In genomic region chr2:105037572-105038382, GRCh38 we compare ENCODE assay signal across 8 cellular contexts. TPM values are rescaled to one million over a fixed set of nuclear protein-coding genes. Genes with fewer than 3 reads are reported as not detected.
DNase-seq lines count a peak whose midpoint lies in the region; ATAC-seq and TF ChIP-seq lines count a peak whose summit lies in the region.

Gene MRPS9 (plus strand): TSS chr2:105038069. CDS start chr2:105038093, 24 bp downstream.

- peak within 1 kb of the TSS; percentile 87 for H3K4me2 ChIP-seq in PC-9

- POLR2A ChIA-PET in PC-9 (lab: Charles Lee; ENCODE audit: unreplicated experiment), result interaction anchor here (0.6 to 0.7 kb wide), 5 partner anchors 37 to 1704 kb away, joined by 3 to 4 read pairs (median 3); partner anchors contain the start of gene FHL2

- ATAC-seq in GM21619 (IDR thresholded peaks at IDR 0.05; ENCODE audit: unreplicated experiment), result peak; percentile 99

- no TSS peak for BruUV-seq in PC-9 (replicated peaks; lab: Mats Ljungman, UMichigan)

- H3K4me1 ChIP-seq in PC-9 (replicated peaks; ENCODE audit: insufficient read depth) (no peaks in the 10 kb centered on the region; the same call in 1 of the 2 replicates), mucosa of rectum (ENCODE audit: control insufficient read depth in 2 of 2, insufficient read depth in 2 of 2, low read length in 2 of 2) (peaks cover 4 to 5% of the 10 kb centered on the region in 2 donors)

- H2AFZ ChIP-seq in PC-9, result peak within 1 kb of the TSS; percentile 92

- peak within 1 kb of the TSS; percentile 77 for H3K4me3 ChIP-seq in Jurkat, Clone E6-1 (ENCODE audit: low read length)
- H3K4me3 ChIP-seq in PC-9 (peak within 1 kb of the TSS; percentile 74), epithelial cell of proximal tubule (ENCODE audit: low read depth, low read length) (peak within 1 kb of the TSS; percentile 90), mucosa of rectum (ENCODE audit: low read length in 2 of 2) (peak within 1 kb of the TSS; percentile 82 to 98)

- peaks cover 20% of the 10 kb centered on the region; the same call in 1 of the 2 replicates for H3K79me2 ChIP-seq in PC-9 (ENCODE audit: low read depth)

- no peaks in the 10 kb centered on the region for H3K36me3 ChIP-seq in PC-9 (ENCODE audit: low read depth)
- no peaks in the 10 kb centered on the region for H3K36me3 ChIP-seq in mucosa of rectum (ENCODE audit: control insufficient read depth in 2 of 2, insufficient read depth in 2 of 2, low read length in 2 of 2)

- peak; percentile 95 for DNase-seq in DMS153 (lab: John Stamatoyannopoulos, UW)
- DNase-seq in Jurkat, Clone E6-1 (ENCODE audit: low read depth, low spot score), result peak; percentile 95
- DNase-seq in PC-9, result peak; percentile 93 to 96
- peak; percentile 98 for DNase-seq in activated T-cell treated with anti-CD3 and anti-CD28 coated beads, Interleukin-2, amount 50 U/mL, for 1 hour
- DNase-seq in epithelial cell of proximal tubule (ENCODE audit: low read depth), result peak; percentile 69
- DNase-seq in stimulated activated CD8-positive, alpha-beta memory T cell treated with anti-CD3 and anti-CD28 coated beads, Interleukin-4, amount 100 ng/mL, for 48 hours, result peak; percentile 97

- peak within 1 kb of the TSS; percentile 41 for H3K27ac ChIP-seq in PC-9
- peak within 1 kb of the TSS; percentile 74 to 80 for H3K27ac ChIP-seq in mucosa of rectum (ENCODE audit: low read depth in 2 of 2, low read length in 2 of 2)

- H3K27me3 ChIP-seq in PC-9 (ENCODE audit: insufficient read depth, low read depth) (no peaks in the 10 kb centered on the region), mucosa of rectum (ENCODE audit: control insufficient read depth in 2 of 2, insufficient read depth in 2 of 2, low read length in 2 of 2) (no peaks in the 10 kb centered on the region)

- no peaks in the 10 kb centered on the region for H3K9me2 ChIP-seq in PC-9 (ENCODE audit: insufficient read depth)

- CTCF ChIA-PET in PC-9 (lab: Charles Lee), result interaction anchor here (0.5 kb wide), 1 partner anchor 200 kb away, joined by 8 read pairs; no protein-coding TSS in a partner anchor

- no peaks in the 10 kb centered on the region for H3F3A ChIP-seq in PC-9 (ENCODE audit: insufficient read depth, low read depth)

- H3K9ac ChIP-seq in mucosa of rectum (ENCODE audit: low read depth in 1 of 2, low read length in 2 of 2), result peak within 1 kb of the TSS; percentile 91 to 95

- TF ChIP-seq CTCF in PC-9 (conservative IDR thresholded peaks at IDR 0.05) (no peak), epithelial cell of proximal tubule (conservative IDR thresholded peaks at IDR 0.05; ENCODE audit: low read depth, low read length) (no peak)

- no peaks in the 10 kb centered on the region for H4K20me1 ChIP-seq in PC-9 (ENCODE audit: insufficient read depth)

- no peaks in the 10 kb centered on the region for H3K9me3 ChIP-seq in PC-9 (ENCODE audit: insufficient read depth, low read depth)
- no peaks in the 10 kb centered on the region for H3K9me3 ChIP-seq in mucosa of rectum (ENCODE audit: control insufficient read depth in 2 of 2, low read length in 2 of 2)

- intact Hi-C loops in PC-9 (cut with micrococcal nuclease; ENCODE audit: unreplicated experiment), result no loop called here

RNA-seq across cellular contexts. Expression of gene MRPS9, which starts in this region (rescaled TPM):
- polyA plus RNA-seq in Jurkat, Clone E6-1 (2012; ENCODE audit: insufficient read depth, insufficient read length), result 86.4 TPM
- 24.5 and 27.0 TPM in 2 replicates for total RNA-seq in PC-9 (2021)
- total RNA-seq in epithelial cell of proximal tubule, result 34.7 and 40.4 TPM in 2 replicates

Comparison
In these comparisons a context has a peak if more than half of its experiments do, and no peak if none do; other contexts are left out.
1. Peak in every context shown above with its lines: DNase-seq, ATAC-seq, H3K4me3 ChIP-seq and H3K27ac ChIP-seq.